In the genomic region with DNA sequence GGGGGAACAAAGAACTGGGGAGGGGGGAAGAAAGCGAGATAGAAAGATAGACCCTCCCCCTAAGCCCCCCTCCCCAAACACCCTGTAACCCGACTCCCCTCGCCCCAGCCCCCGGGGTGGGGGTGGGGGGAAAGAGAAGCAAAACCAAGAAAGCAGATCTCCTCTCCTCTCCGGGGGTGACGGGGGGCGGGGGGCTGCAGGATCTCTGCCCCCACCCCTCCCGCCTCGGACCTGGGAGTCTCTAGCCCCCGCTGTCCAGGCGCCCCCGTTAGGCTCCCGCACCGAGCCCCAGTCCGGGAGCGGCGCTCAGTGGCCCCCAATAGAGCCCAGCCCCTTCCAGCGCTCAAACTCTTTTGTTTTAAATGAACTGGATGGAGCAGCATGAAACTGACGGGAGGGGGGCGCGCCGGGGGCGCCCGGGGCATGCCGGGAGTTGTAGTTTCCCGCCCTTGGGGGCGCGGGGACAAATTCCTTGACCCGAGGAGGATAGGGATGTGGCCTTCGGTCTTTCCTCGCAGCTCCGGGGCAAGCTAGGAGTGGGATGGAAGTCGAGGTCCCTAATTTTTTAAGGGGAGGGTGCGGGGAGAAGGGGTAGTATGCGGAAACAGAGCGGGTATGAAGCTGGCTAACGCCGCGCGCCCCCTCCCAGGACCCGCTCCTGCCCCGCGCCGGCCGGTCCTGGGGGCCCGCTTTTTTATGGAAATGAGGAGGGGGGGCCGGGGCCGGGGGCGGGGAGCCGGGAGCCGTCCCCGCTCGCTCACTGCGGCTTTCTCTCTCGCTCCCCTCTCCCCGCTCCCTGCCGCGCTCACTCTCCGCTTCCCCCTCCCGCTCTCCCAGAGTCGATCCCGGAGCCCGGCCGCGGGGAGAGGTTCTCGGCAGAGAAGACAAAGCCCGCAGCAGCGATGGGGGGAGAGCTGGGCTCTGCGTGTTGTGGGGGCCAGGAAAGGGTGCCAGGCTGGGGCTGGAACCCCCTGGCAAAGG, we compare ENCODE assay signal across 1 cellular context.
TF ChIP-seq lines count a peak whose summit lies in the region.

A gene with protein sequence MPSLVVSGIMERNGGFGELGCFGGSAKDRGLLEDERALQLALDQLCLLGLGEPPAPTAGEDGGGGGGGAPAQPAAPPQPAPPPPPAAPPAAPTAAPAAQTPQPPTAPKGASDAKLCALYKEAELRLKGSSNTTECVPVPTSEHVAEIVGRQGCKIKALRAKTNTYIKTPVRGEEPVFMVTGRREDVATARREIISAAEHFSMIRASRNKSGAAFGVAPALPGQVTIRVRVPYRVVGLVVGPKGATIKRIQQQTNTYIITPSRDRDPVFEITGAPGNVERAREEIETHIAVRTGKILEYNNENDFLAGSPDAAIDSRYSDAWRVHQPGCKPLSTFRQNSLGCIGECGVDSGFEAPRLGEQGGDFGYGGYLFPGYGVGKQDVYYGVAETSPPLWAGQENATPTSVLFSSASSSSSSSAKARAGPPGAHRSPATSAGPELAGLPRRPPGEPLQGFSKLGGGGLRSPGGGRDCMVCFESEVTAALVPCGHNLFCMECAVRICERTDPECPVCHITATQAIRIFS (minus strand): TSS at position 355 of the 981 bp plus-strand sequence. CDS start 467 bp downstream, outside the sequence.

TF ChIP-seq in HepG2, 621 proteins besides CTCF, POLR2A, EP300 and RAD21 (continued from another document and continues in another):
- TF ChIP-seq GABPA (IDR thresholded peaks at IDR 0.05; ENCODE audit: low read depth, low read length), result peak; percentile 16; the same call in 1 of the 2 replicates
- peak; percentile 76 for TF ChIP-seq GABPA (CRISPR knock-in tag; IDR thresholded peaks at IDR 0.05; ENCODE audit: low read depth)
- TF ChIP-seq SMYD3 (CRISPR knock-in tag; IDR thresholded peaks at IDR 0.05), result no peak
- 0 out of 2 replicates have a peak, but pooled peaks have one; percentile 28 for TF ChIP-seq TARDBP (CRISPR knock-in tag; IDR thresholded peaks at IDR 0.05)
- TF ChIP-seq, protein P1, sequence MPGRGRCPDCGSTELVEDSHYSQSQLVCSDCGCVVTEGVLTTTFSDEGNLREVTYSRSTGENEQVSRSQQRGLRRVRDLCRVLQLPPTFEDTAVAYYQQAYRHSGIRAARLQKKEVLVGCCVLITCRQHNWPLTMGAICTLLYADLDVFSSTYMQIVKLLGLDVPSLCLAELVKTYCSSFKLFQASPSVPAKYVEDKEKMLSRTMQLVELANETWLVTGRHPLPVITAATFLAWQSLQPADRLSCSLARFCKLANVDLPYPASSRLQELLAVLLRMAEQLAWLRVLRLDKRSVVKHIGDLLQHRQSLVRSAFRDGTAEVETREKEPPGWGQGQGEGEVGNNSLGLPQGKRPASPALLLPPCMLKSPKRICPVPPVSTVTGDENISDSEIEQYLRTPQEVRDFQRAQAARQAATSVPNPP (CRISPR knock-in tag; IDR thresholded peaks at IDR 0.05), result no peak
- no peak for TF ChIP-seq GATAD1 (CRISPR knock-in tag; IDR thresholded peaks at IDR 0.05)
- TF ChIP-seq ZFP90 (CRISPR knock-in tag; IDR thresholded peaks at IDR 0.05; ENCODE audit: borderline replicate concordance), result 0 out of 2 replicates have a peak, but pooled peaks have one; percentile 17
- no peak for TF ChIP-seq ETV5 (CRISPR knock-in tag; IDR thresholded peaks at IDR 0.05; ENCODE audit: borderline replicate concordance)
- TF ChIP-seq, protein P2, sequence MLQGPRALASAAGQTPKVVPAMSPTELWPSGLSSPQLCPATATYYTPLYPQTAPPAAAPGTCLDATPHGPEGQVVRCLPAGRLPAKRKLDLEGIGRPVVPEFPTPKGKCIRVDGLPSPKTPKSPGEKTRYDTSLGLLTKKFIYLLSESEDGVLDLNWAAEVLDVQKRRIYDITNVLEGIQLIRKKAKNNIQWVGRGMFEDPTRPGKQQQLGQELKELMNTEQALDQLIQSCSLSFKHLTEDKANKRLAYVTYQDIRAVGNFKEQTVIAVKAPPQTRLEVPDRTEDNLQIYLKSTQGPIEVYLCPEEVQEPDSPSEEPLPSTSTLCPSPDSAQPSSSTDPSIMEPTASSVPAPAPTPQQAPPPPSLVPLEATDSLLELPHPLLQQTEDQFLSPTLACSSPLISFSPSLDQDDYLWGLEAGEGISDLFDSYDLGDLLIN (CRISPR knock-in tag; IDR thresholded peaks at IDR 0.05; ENCODE audit: borderline replicate concordance), result no peak
- TF ChIP-seq, protein P3, sequence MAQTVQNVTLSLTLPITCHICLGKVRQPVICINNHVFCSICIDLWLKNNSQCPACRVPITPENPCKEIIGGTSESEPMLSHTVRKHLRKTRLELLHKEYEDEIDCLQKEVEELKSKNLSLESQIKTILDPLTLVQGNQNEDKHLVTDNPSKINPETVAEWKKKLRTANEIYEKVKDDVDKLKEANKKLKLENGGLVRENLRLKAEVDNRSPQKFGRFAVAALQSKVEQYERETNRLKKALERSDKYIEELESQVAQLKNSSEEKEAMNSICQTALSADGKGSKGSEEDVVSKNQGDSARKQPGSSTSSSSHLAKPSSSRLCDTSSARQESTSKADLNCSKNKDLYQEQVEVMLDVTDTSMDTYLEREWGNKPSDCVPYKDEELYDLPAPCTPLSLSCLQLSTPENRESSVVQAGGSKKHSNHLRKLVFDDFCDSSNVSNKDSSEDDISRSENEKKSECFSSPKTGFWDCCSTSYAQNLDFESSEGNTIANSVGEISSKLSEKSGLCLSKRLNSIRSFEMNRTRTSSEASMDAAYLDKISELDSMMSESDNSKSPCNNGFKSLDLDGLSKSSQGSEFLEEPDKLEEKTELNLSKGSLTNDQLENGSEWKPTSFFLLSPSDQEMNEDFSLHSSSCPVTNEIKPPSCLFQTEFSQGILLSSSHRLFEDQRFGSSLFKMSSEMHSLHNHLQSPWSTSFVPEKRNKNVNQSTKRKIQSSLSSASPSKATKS (CRISPR knock-in tag; IDR thresholded peaks at IDR 0.05), result no peak
- no peak for TF ChIP-seq CENPT (CRISPR knock-in tag; IDR thresholded peaks at IDR 0.05; ENCODE audit: low read depth)
- peak; percentile 31 for TF ChIP-seq AGO2 (optimal IDR thresholded peaks at IDR 0.05; ENCODE audit: low read depth, low read length)
- TF ChIP-seq ASH2L (IDR thresholded peaks at IDR 0.05; ENCODE audit: insufficient read length, low read depth, low read length), result peak; percentile 63
- no peak for TF ChIP-seq MTF2 (CRISPR knock-in tag; IDR thresholded peaks at IDR 0.05; ENCODE audit: borderline replicate concordance)
- TF ChIP-seq SRF (IDR thresholded peaks at IDR 0.05; ENCODE audit: low read depth, low read length), result no peak
- no peak for TF ChIP-seq NFE2L2 (IDR thresholded peaks at IDR 0.05; ENCODE audit: low read length)
- no peak for TF ChIP-seq ZBTB42 (CRISPR knock-in tag; IDR thresholded peaks at IDR 0.05)
- TF ChIP-seq PRMT3 (CRISPR knock-in tag; IDR thresholded peaks at IDR 0.05; ENCODE audit: borderline replicate concordance, low read depth), result no peak
- TF ChIP-seq YEATS4 (CRISPR knock-in tag; IDR thresholded peaks at IDR 0.05; ENCODE audit: borderline replicate concordance), result peak; percentile 16; the same call in 1 of the 2 replicates
- TF ChIP-seq, protein P4, sequence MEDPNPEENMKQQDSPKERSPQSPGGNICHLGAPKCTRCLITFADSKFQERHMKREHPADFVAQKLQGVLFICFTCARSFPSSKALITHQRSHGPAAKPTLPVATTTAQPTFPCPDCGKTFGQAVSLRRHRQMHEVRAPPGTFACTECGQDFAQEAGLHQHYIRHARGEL (CRISPR knock-in tag; IDR thresholded peaks at IDR 0.05), result no peak
- TF ChIP-seq HIVEP1 (CRISPR knock-in tag; IDR thresholded peaks at IDR 0.05), result no peak
- TF ChIP-seq, protein P5, sequence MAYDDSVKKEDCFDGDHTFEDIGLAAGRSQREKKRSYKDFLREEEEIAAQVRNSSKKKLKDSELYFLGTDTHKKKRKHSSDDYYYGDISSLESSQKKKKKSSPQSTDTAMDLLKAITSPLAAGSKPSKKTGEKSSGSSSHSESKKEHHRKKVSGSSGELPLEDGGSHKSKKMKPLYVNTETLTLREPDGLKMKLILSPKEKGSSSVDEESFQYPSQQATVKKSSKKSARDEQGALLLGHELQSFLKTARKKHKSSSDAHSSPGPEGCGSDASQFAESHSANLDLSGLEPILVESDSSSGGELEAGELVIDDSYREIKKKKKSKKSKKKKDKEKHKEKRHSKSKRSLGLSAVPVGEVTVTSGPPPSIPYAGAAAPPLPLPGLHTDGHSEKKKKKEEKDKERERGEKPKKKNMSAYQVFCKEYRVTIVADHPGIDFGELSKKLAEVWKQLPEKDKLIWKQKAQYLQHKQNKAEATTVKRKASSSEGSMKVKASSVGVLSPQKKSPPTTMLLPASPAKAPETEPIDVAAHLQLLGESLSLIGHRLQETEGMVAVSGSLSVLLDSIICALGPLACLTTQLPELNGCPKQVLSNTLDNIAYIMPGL (CRISPR knock-in tag; IDR thresholded peaks at IDR 0.05; ENCODE audit: borderline replicate concordance in 1 of 2, low read depth in 1 of 2), result peak in 1 of 2 experiments; percentile 44; a peak in 2 of 4 replicates
- TF ChIP-seq STAG1 (CRISPR knock-in tag; IDR thresholded peaks at IDR 0.05), result no peak
- peak; percentile 48 for TF ChIP-seq TEAD3 (CRISPR knock-in tag; optimal IDR thresholded peaks at IDR 0.05; ENCODE audit: borderline replicate concordance)
- TF ChIP-seq, protein P6, sequence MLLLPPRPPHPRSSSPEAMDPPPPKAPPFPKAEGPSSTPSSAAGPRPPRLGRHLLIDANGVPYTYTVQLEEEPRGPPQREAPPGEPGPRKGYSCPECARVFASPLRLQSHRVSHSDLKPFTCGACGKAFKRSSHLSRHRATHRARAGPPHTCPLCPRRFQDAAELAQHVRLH (CRISPR knock-in tag; IDR thresholded peaks at IDR 0.05; ENCODE audit: borderline replicate concordance, low read depth), result no peak
- TF ChIP-seq, protein P7, sequence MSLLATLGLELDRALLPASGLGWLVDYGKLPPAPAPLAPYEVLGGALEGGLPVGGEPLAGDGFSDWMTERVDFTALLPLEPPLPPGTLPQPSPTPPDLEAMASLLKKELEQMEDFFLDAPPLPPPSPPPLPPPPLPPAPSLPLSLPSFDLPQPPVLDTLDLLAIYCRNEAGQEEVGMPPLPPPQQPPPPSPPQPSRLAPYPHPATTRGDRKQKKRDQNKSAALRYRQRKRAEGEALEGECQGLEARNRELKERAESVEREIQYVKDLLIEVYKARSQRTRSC (CRISPR knock-in tag; IDR thresholded peaks at IDR 0.05; ENCODE audit: low read depth), result 0 out of 2 replicates have a peak, but pooled peaks have one; percentile 32
- TF ChIP-seq ZNF282 (IDR thresholded peaks at IDR 0.05; ENCODE audit: partially characterized antibody), result no peak
- no peak for TF ChIP-seq ZNF749 (CRISPR knock-in tag; IDR thresholded peaks at IDR 0.05; ENCODE audit: borderline replicate concordance)
- TF ChIP-seq PHF8 (CRISPR knock-in tag; IDR thresholded peaks at IDR 0.05), result peak; percentile 51
- TF ChIP-seq, protein P8, sequence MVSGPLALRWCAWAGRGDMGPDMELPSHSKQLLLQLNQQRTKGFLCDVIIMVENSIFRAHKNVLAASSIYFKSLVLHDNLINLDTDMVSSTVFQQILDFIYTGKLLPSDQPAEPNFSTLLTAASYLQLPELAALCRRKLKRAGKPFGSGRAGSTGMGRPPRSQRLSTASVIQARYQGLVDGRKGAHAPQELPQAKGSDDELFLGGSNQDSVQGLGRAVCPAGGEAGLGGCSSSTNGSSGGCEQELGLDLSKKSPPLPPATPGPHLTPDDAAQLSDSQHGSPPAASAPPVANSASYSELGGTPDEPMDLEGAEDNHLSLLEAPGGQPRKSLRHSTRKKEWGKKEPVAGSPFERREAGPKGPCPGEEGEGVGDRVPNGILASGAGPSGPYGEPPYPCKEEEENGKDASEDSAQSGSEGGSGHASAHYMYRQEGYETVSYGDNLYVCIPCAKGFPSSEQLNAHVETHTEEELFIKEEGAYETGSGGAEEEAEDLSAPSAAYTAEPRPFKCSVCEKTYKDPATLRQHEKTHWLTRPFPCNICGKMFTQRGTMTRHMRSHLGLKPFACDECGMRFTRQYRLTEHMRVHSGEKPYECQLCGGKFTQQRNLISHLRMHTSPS (CRISPR knock-in tag; IDR thresholded peaks at IDR 0.05; ENCODE audit: low read depth), result no peak
- no peak for TF ChIP-seq HNRNPUL1 (IDR thresholded peaks at IDR 0.05; ENCODE audit: low read depth, low read length)
- TF ChIP-seq HNF4G (IDR thresholded peaks at IDR 0.05; ENCODE audit: borderline replicate concordance, low read depth, low read length), result peak; percentile 57; the same call in 1 of the 2 replicates
- TF ChIP-seq HNF4G (CRISPR knock-in tag; IDR thresholded peaks at IDR 0.05; ENCODE audit: borderline replicate concordance, low read depth), result no peak
- no peak for TF ChIP-seq SP5 (CRISPR knock-in tag; IDR thresholded peaks at IDR 0.05; ENCODE audit: borderline replicate concordance, low read depth)
- TF ChIP-seq, protein P9, sequence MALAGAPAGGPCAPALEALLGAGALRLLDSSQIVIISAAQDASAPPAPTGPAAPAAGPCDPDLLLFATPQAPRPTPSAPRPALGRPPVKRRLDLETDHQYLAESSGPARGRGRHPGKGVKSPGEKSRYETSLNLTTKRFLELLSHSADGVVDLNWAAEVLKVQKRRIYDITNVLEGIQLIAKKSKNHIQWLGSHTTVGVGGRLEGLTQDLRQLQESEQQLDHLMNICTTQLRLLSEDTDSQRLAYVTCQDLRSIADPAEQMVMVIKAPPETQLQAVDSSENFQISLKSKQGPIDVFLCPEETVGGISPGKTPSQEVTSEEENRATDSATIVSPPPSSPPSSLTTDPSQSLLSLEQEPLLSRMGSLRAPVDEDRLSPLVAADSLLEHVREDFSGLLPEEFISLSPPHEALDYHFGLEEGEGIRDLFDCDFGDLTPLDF (CRISPR knock-in tag; IDR thresholded peaks at IDR 0.05), result peak; percentile 68; the same call in 1 of the 2 replicates
- TF ChIP-seq, protein P10, sequence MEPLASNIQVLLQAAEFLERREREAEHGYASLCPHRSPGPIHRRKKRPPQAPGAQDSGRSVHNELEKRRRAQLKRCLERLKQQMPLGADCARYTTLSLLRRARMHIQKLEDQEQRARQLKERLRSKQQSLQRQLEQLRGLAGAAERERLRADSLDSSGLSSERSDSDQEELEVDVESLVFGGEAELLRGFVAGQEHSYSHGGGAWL (CRISPR knock-in tag; IDR thresholded peaks at IDR 0.05), result no peak
- no peak; the same call in 1 of the 2 replicates for TF ChIP-seq ZNF33A (CRISPR knock-in tag; IDR thresholded peaks at IDR 0.05; ENCODE audit: borderline replicate concordance)
- TF ChIP-seq FOXK2 (IDR thresholded peaks at IDR 0.05), result no peak
- no peak for TF ChIP-seq ZNF121 (CRISPR knock-in tag; IDR thresholded peaks at IDR 0.05)
- no peak for TF ChIP-seq ZIK1 (CRISPR knock-in tag; IDR thresholded peaks at IDR 0.05; ENCODE audit: borderline replicate concordance, low read depth)
